Comparison of ENCODE assay signal across 8 cellular contexts in genomic region chr14:24141030-24141880, GRCh38. TPM values are rescaled to one million over a fixed set of nuclear protein-coding genes. Genes with fewer than 3 reads are reported as not detected.
DNase-seq lines count a peak whose midpoint lies in the region; ATAC-seq and TF ChIP-seq lines count a peak whose summit lies in the region.

Gene EMC9 (minus strand): TSS chr14:24141591. CDS start chr14:24141304, 287 bp downstream.

- ATAC-seq in GM19351 (IDR thresholded peaks at IDR 0.05; ENCODE audit: unreplicated experiment), result peak; percentile 86
- ATAC-seq in HG03521 (IDR thresholded peaks at IDR 0.05; ENCODE audit: unreplicated experiment), result peak; percentile 85

- peaks cover 53 to 57% of the 10 kb centered on the region in 2 donors for H3K36me3 Mint-ChIP-seq in CD14-positive monocyte

- H3K27ac Mint-ChIP-seq in CD14-positive monocyte, result peak within 1 kb of the TSS; percentile 83 to 95 (median 92)

- DNase-seq in CD14-positive monocyte (ENCODE audit: low spot score) (peak; percentile 98), NCI-H748 (lab: John Stamatoyannopoulos, UW; ENCODE audit: unreplicated experiment) (peak; percentile 100), dedifferentiated amniotic fluid mesenchymal stem cell (ENCODE audit: extremely low spot score) (peak; percentile 99), left kidney (ENCODE audit: low read depth, low spot score) (peak; percentile 100)
- peak; percentile 99 for DNase-seq in activated CD4-positive, alpha-beta T cell treated with anti-CD3 and anti-CD28 coated beads, Interleukin-2, amount 50 U/mL, for 1 hour
- DNase-seq in stimulated activated CD4-positive, alpha-beta T cell treated with anti-CD3 and anti-CD28 coated beads, Interleukin-2, amount 100 ng/mL, for 24 hours, result peak; percentile 100

- TF ChIP-seq CTCF in CD14-positive monocyte (IDR thresholded peaks at IDR 0.05), result peak; percentile 17

- peaks cover 70% of the 10 kb centered on the region for H3K4me1 Mint-ChIP-seq in CD14-positive monocyte

- peak within 1 kb of the TSS; percentile 87 to 91 for H3K4me3 Mint-ChIP-seq in CD14-positive monocyte

- H3K9me3 Mint-ChIP-seq in CD14-positive monocyte, result no peaks in the 10 kb centered on the region

- H3K27me3 Mint-ChIP-seq in CD14-positive monocyte (ENCODE audit: low read depth in 3 of 3), result peaks cover 0 to 2% (median 1%) of the 10 kb centered on the region in 3 donors

- intact Hi-C loops in CD14-positive monocyte (cut with micrococcal nuclease), result no loop called here

RNA-seq across cellular contexts. Expression of gene EMC9, which starts in this region (rescaled TPM):
- polyA plus RNA-seq in CD14-positive monocyte, result 1 to 10 TPM; 8.5 to 9.4 TPM

Comparison
In these comparisons a context has a peak if more than half of its experiments do, and no peak if none do; other contexts are left out.
1. Peak in every context shown above with its lines: DNase-seq and ATAC-seq.